In genomic region chr4:113953888-113954287, GRCh38 we compare ENCODE assay signal across 34 cellular contexts. TPM values are rescaled to one million over a fixed set of nuclear protein-coding genes. Genes with fewer than 3 reads are reported as not detected.
"Had no signal": no experiment of that assay in that cellular context is flagged by ENCODE, and none has a peak within 500 bp of the region (broad histone marks: within the 10 kb centered on the region; RNA-seq: fewer than 3 reads in every experiment).

No MANE protein-coding gene starts in this region.

- H3K36me3 ChIP-seq: adrenal gland, breast epithelium, cardiac muscle cell, colonic mucosa had no signal

- ATAC-seq: activated CD4-positive, alpha-beta T cell treated with anti-CD3 and anti-CD28 coated beads for 36 hours; activated CD8-positive, alpha-beta memory T cell treated with anti-CD3 and anti-CD28 coated beads, Interleukin-2, amount 10 ng/mL, durations not matched to agents 7 days and 5 days; activated CD8-positive, alpha-beta T cell treated with anti-CD3 and anti-CD28 coated beads, Interleukin-2, amount 10 ng/mL, durations not matched to agents 7 days and 5 days; activated naive CD8-positive, alpha-beta T cell treated with anti-CD3 and anti-CD28 coated beads, Interleukin-2, amount 50 U/mL, for 24 hours; esophagus mucosa had no signal

- H3K4me1 Mint-ChIP-seq: endodermal cell had no signal

- FAIRE-seq: frontal cortex had no signal

- H3K27me3 Mint-ChIP-seq: brain had no signal

- H3K4me3 Mint-ChIP-seq: activated CD4-positive, alpha-beta memory T cell treated with anti-CD3 and anti-CD28 coated beads for 36 hours; activated CD4-positive, alpha-beta T cell treated with anti-CD3 and anti-CD28 coated beads for 36 hours; activated CD4-positive, alpha-beta T cell treated with anti-CD3 and anti-CD28 coated beads, Interleukin-2, amount 10 ng/mL, durations not matched to agents 24 days and 14 days; activated CD8-positive, alpha-beta memory T cell treated with anti-CD3 and anti-CD28 coated beads, Interleukin-2, amount 10 ng/mL, durations not matched to agents 7 days and 5 days; activated CD8-positive, alpha-beta T cell treated with anti-CD3 and anti-CD28 coated beads, Interleukin-2, amount 10 ng/mL, durations not matched to agents 7 days and 5 days; activated naive CD4-positive, alpha-beta T cell treated with anti-CD3 and anti-CD28 coated beads for 36 hours; activated naive CD4-positive, alpha-beta T cell treated with anti-CD3 and anti-CD28 coated beads, Interleukin-2, amount 50 U/mL, for 24 hours; activated naive CD8-positive, alpha-beta T cell treated with anti-CD3 and anti-CD28 coated beads for 36 hours; activated naive CD8-positive, alpha-beta T cell treated with anti-CD3 and anti-CD28 coated beads, Interleukin-2, amount 50 U/mL, for 24 hours; activated T-helper 1 cell treated with anti-CD3 and anti-CD28 coated beads, Interleukin-12 subunit alpha, Interleukin-12 subunit beta, Interleukin-2, Interleukin-4 antibody, amounts not matched to agents 30 ng/mL and 10 ng/mL and 1 ng/mL, durations not matched to agents 14 hours and 24 hours and 36 hours; brain; endodermal cell had no signal

- H3K9me3 ChIP-seq: breast epithelium, colonic mucosa had no signal

- H3K9me3 Mint-ChIP-seq: activated CD4-positive, alpha-beta memory T cell treated with anti-CD3 and anti-CD28 coated beads for 36 hours; activated CD4-positive, alpha-beta T cell treated with anti-CD3 and anti-CD28 coated beads, Interleukin-2, amount 10 ng/mL, durations not matched to agents 24 days and 14 days; activated naive CD4-positive, alpha-beta T cell treated with anti-CD3 and anti-CD28 coated beads for 36 hours; activated naive CD4-positive, alpha-beta T cell treated with anti-CD3 and anti-CD28 coated beads, Interleukin-2, amount 50 U/mL, for 24 hours; activated naive CD8-positive, alpha-beta T cell treated with anti-CD3 and anti-CD28 coated beads for 36 hours; activated naive CD8-positive, alpha-beta T cell treated with anti-CD3 and anti-CD28 coated beads, Interleukin-2, amount 50 U/mL, for 24 hours; activated T-helper 1 cell treated with anti-CD3 and anti-CD28 coated beads, Interleukin-12 subunit alpha, Interleukin-12 subunit beta, Interleukin-2, Interleukin-4 antibody, amounts not matched to agents 30 ng/mL and 10 ng/mL and 1 ng/mL, durations not matched to agents 14 hours and 24 hours and 36 hours; activated T-helper 2 cell treated with anti-CD3 and anti-CD28 coated beads, Interferon-gamma antibody, Interleukin-2, Interleukin-4, amounts not matched to agents 10 μg/mL and 5 μg/mL and 100 μg/mL, durations not matched to agents 14 hours and 24 hours and 36 hours; brain; endodermal cell had no signal

- H3K27ac ChIP-seq: adrenal gland, breast epithelium, cardiac muscle cell, colonic mucosa had no signal

- H3K27me3 ChIP-seq: adrenal gland, breast epithelium, colonic mucosa had no signal

- DNase-seq: activated CD4-positive, alpha-beta memory T cell treated with anti-CD3 and anti-CD28 coated beads for 36 hours; activated CD4-positive, alpha-beta T cell treated with anti-CD3 and anti-CD28 coated beads for 36 hours; activated CD4-positive, alpha-beta T cell treated with anti-CD3 and anti-CD28 coated beads, Interleukin-2, amount 10 ng/mL, durations not matched to agents 24 days and 14 days; activated CD4-positive, CD25-positive, alpha-beta regulatory T cell; activated CD4-positive, CD25-positive, alpha-beta regulatory T cell treated with anti-CD3 and anti-CD28 coated beads, Interleukin-2, amount 50 U/mL, for 72 hours; activated CD8-positive, alpha-beta memory T cell treated with anti-CD3 and anti-CD28 coated beads, Interleukin-2, amount 10 ng/mL, durations not matched to agents 7 days and 5 days; activated CD8-positive, alpha-beta memory T cell treated with anti-CD3 and anti-CD28 coated beads, Interleukin-2, amount 50 U/mL, for 4 hours; activated CD8-positive, alpha-beta T cell treated with anti-CD3 and anti-CD28 coated beads, Interleukin-2, amount 10 ng/mL, durations not matched to agents 7 days and 5 days; activated effector memory CD4-positive, alpha-beta T cell treated with anti-CD3 and anti-CD28 coated beads, Interleukin-2, amount 50 U/mL, for 16 hours; activated naive CD4-positive, alpha-beta T cell treated with anti-CD3 and anti-CD28 coated beads for 36 hours; activated naive CD8-positive, alpha-beta T cell treated with anti-CD3 and anti-CD28 coated beads for 36 hours; activated naive CD8-positive, alpha-beta T cell treated with anti-CD3 and anti-CD28 coated beads, Interleukin-2, amount 50 U/mL, for 24 hours; activated T-cell treated with anti-CD3 and anti-CD28 coated beads, Interleukin-2, amount 50 U/mL, for 1 hour; activated T-cell treated with anti-CD3 and anti-CD28 coated beads, Interleukin-2, amount 50 U/mL, for 48 hours; adrenal gland; amygdala; aorta; central memory CD4-positive, alpha-beta T cell; cerebellar nuclear complex; colonic mucosa; effector memory CD4-positive, alpha-beta T cell; endodermal cell; foreskin fibroblast; head of caudate nucleus; T-helper 2 cell had no signal

- H3K27ac Mint-ChIP-seq: activated CD4-positive, alpha-beta memory T cell treated with anti-CD3 and anti-CD28 coated beads for 36 hours; activated CD4-positive, alpha-beta T cell treated with anti-CD3 and anti-CD28 coated beads for 36 hours; activated CD4-positive, alpha-beta T cell treated with anti-CD3 and anti-CD28 coated beads, Interleukin-2, amount 10 ng/mL, durations not matched to agents 24 days and 14 days; activated CD8-positive, alpha-beta memory T cell treated with anti-CD3 and anti-CD28 coated beads, Interleukin-2, amount 10 ng/mL, durations not matched to agents 7 days and 5 days; activated CD8-positive, alpha-beta T cell treated with anti-CD3 and anti-CD28 coated beads, Interleukin-2, amount 10 ng/mL, durations not matched to agents 7 days and 5 days; activated naive CD4-positive, alpha-beta T cell treated with anti-CD3 and anti-CD28 coated beads for 36 hours; activated naive CD4-positive, alpha-beta T cell treated with anti-CD3 and anti-CD28 coated beads, Interleukin-2, amount 50 U/mL, for 24 hours; activated naive CD8-positive, alpha-beta T cell treated with anti-CD3 and anti-CD28 coated beads for 36 hours; activated naive CD8-positive, alpha-beta T cell treated with anti-CD3 and anti-CD28 coated beads, Interleukin-2, amount 50 U/mL, for 24 hours; activated T-helper 1 cell treated with anti-CD3 and anti-CD28 coated beads, Interleukin-12 subunit alpha, Interleukin-12 subunit beta, Interleukin-2, Interleukin-4 antibody, amounts not matched to agents 30 ng/mL and 10 ng/mL and 1 ng/mL, durations not matched to agents 14 hours and 24 hours and 36 hours; activated T-helper 2 cell treated with anti-CD3 and anti-CD28 coated beads, Interferon-gamma antibody, Interleukin-2, Interleukin-4, amounts not matched to agents 10 μg/mL and 5 μg/mL and 100 μg/mL, durations not matched to agents 14 hours and 24 hours and 36 hours; brain; endodermal cell had no signal

- H3K36me3 Mint-ChIP-seq: activated CD4-positive, alpha-beta memory T cell treated with anti-CD3 and anti-CD28 coated beads for 36 hours; activated CD8-positive, alpha-beta memory T cell treated with anti-CD3 and anti-CD28 coated beads, Interleukin-2, amount 10 ng/mL, durations not matched to agents 7 days and 5 days; activated naive CD4-positive, alpha-beta T cell treated with anti-CD3 and anti-CD28 coated beads, Interleukin-2, amount 50 U/mL, for 24 hours; activated naive CD8-positive, alpha-beta T cell treated with anti-CD3 and anti-CD28 coated beads for 36 hours; brain had no signal

- H3K4me3 ChIP-seq: adrenal gland, breast epithelium, cardiac muscle cell, colonic mucosa had no signal

RNA-seq across cellular contexts. Expression of gene ARSJ, which starts 25.6 kb away (rescaled TPM):
- total RNA-seq: activated CD4-positive, alpha-beta T cell treated with anti-CD3 and anti-CD28 coated beads, Interleukin-2, amount 10 ng/mL, durations not matched to agents 24 days and 14 days; activated CD8-positive, alpha-beta memory T cell treated with anti-CD3 and anti-CD28 coated beads for 36 hours; activated CD8-positive, alpha-beta memory T cell treated with anti-CD3 and anti-CD28 coated beads, Interleukin-2, amount 10 ng/mL, durations not matched to agents 7 days and 5 days; activated CD8-positive, alpha-beta T cell treated with anti-CD3 and anti-CD28 coated beads, Interleukin-2, amount 10 ng/mL, durations not matched to agents 7 days and 5 days; activated naive CD8-positive, alpha-beta T cell treated with anti-CD3 and anti-CD28 coated beads for 36 hours; activated T-helper 1 cell treated with anti-CD3 and anti-CD28 coated beads, Interleukin-12 subunit alpha, Interleukin-12 subunit beta, Interleukin-2, Interleukin-4 antibody, amounts not matched to agents 30 ng/mL and 10 ng/mL and 1 ng/mL, durations not matched to agents 14 hours and 24 hours and 36 hours; activated T-helper 2 cell treated with anti-CD3 and anti-CD28 coated beads, Interferon-gamma antibody, Interleukin-2, Interleukin-4, amounts not matched to agents 10 μg/mL and 5 μg/mL and 100 μg/mL, durations not matched to agents 14 hours and 24 hours and 36 hours had no signal
- polyA plus RNA-seq: cardiac muscle cell had no signal
